In the genomic region with DNA sequence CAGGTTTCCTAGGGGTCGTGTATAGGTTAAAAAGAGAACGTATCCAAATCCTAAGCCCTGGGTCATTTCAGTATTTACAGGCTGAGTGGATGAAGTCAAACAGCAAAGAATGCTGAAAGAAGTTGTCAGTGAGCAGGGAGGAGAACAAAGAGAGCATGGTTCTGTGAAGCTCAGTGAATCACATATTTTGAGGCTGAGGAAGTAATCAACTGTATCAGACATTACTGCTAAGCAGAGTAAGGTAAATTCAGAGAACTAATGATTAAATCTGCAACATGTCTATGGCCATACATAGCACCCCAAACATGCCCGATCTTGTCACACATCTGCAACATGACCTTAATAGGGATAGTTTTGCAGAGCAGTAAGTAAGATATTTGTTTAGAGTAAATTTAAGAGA, we compare ENCODE assay signal across 23 cellular contexts.
"Had no signal": no experiment of that assay in that cellular context is flagged by ENCODE, and none has a peak within 500 bp of the region (broad histone marks: within the 10 kb centered on the region; RNA-seq: fewer than 3 reads in every experiment).

No MANE protein-coding gene starts in this region.

- H3K36me3 ChIP-seq: esophagus squamous epithelium, transverse colon, uterus had no signal

- H3K27me3 ChIP-seq: esophagus squamous epithelium, transverse colon, uterus had no signal

- FAIRE-seq: keratinocyte had no signal

- H3K4me3 ChIP-seq: esophagus squamous epithelium, transverse colon, uterus had no signal

- DNase-seq: activated CD4-positive, alpha-beta T cell treated with anti-CD3 and anti-CD28 coated beads, Interleukin-2, amount 10 ng/mL, durations not matched to agents 7 days and 5 days; activated CD4-positive, CD25-positive, alpha-beta regulatory T cell treated with anti-CD3 and anti-CD28 coated beads, Interleukin-2, amount 50 U/mL, for 72 hours; activated CD8-positive, alpha-beta memory T cell treated with anti-CD3 and anti-CD28 coated beads, Interleukin-2, amount 10 ng/mL, durations not matched to agents 7 days and 5 days; activated CD8-positive, alpha-beta T cell treated with anti-CD3 and anti-CD28 coated beads for 36 hours; activated gamma-delta T cell; activated naive CD4-positive, alpha-beta T cell treated with anti-CD3 and anti-CD28 coated beads, Interleukin-2, amount 50 U/mL, for 16 hours; activated naive CD8-positive, alpha-beta T cell treated with anti-CD3 and anti-CD28 coated beads, Interleukin-2, amount 50 U/mL, for 24 hours; activated T-cell treated with anti-CD3 and anti-CD28 coated beads for 4 hours; anterior cingulate cortex; central memory CD4-positive, alpha-beta T cell; dermis blood vessel endothelial cell; effector memory CD4-positive, alpha-beta T cell; esophagus squamous epithelium; left ventricle myocardium superior; retina; stimulated activated CD4-positive, alpha-beta T cell treated with anti-CD3 and anti-CD28 coated beads, Interleukin-2, amount 100 ng/mL, for 48 hours; stimulated activated CD8-positive, alpha-beta memory T cell treated with anti-CD3 and anti-CD28 coated beads, Interleukin-4, amount 100 ng/mL, for 48 hours; stimulated activated naive B cell treated with anti-CD40 and anti-IgM and Interleukin-4, amounts not matched to agents 10 μg/mL and 1 μg/mL and 100 μg/mL, for 72 hours; transverse colon; uterus had no signal

- H3K36me3 Mint-ChIP-seq: activated CD8-positive, alpha-beta memory T cell treated with anti-CD3 and anti-CD28 coated beads, Interleukin-2, amount 10 ng/mL, durations not matched to agents 7 days and 5 days; brain; natural killer cell treated with Interleukin-12 subunit alpha and Interleukin-12 subunit beta and Interleukin-15 and Interleukin-18, amount 100 ng/mL, for 72 hours; stimulated activated naive B cell treated with anti-CD40 and anti-IgM and Interleukin-4, amounts not matched to agents 10 μg/mL and 1 μg/mL and 100 μg/mL, for 72 hours had no signal

- H3K4me1 Mint-ChIP-seq: activated CD4-positive, alpha-beta T cell treated with anti-CD3 and anti-CD28 coated beads, Interleukin-2, amount 10 ng/mL, durations not matched to agents 7 days and 5 days; activated CD8-positive, alpha-beta memory T cell treated with anti-CD3 and anti-CD28 coated beads, Interleukin-2, amount 10 ng/mL, durations not matched to agents 7 days and 5 days; activated naive CD8-positive, alpha-beta T cell treated with anti-CD3 and anti-CD28 coated beads, Interleukin-2, amount 50 U/mL, for 24 hours; stimulated activated naive B cell treated with anti-CD40 and anti-IgM and Interleukin-4, amounts not matched to agents 10 μg/mL and 1 μg/mL and 100 μg/mL, for 72 hours had no signal

- H3K27ac Mint-ChIP-seq: activated CD4-positive, alpha-beta T cell treated with anti-CD3 and anti-CD28 coated beads, Interleukin-2, amount 10 ng/mL, durations not matched to agents 7 days and 5 days; activated CD8-positive, alpha-beta memory T cell treated with anti-CD3 and anti-CD28 coated beads, Interleukin-2, amount 10 ng/mL, durations not matched to agents 7 days and 5 days; activated CD8-positive, alpha-beta T cell treated with anti-CD3 and anti-CD28 coated beads for 36 hours; activated naive CD8-positive, alpha-beta T cell treated with anti-CD3 and anti-CD28 coated beads, Interleukin-2, amount 50 U/mL, for 24 hours; natural killer cell treated with Interleukin-12 subunit alpha and Interleukin-12 subunit beta and Interleukin-15 and Interleukin-18, amount 100 ng/mL, for 72 hours; stimulated activated naive B cell treated with anti-CD40 and anti-IgM and Interleukin-4, amounts not matched to agents 10 μg/mL and 1 μg/mL and 100 μg/mL, for 72 hours had no signal

- ATAC-seq: activated CD8-positive, alpha-beta memory T cell treated with anti-CD3 and anti-CD28 coated beads, Interleukin-2, amount 10 ng/mL, durations not matched to agents 7 days and 5 days; activated CD8-positive, alpha-beta T cell treated with anti-CD3 and anti-CD28 coated beads for 36 hours; activated naive CD8-positive, alpha-beta T cell treated with anti-CD3 and anti-CD28 coated beads, Interleukin-2, amount 50 U/mL, for 24 hours; left ventricle myocardium superior; natural killer cell treated with Interleukin-12 subunit alpha and Interleukin-12 subunit beta and Interleukin-15 and Interleukin-18, amount 100 ng/mL, for 72 hours; stimulated activated naive B cell treated with anti-CD40 and anti-IgM and Interleukin-4, amounts not matched to agents 10 μg/mL and 1 μg/mL and 100 μg/mL, for 72 hours had no signal

- H3K4me1 ChIP-seq: esophagus squamous epithelium, transverse colon, uterus had no signal

- H3K9me3 Mint-ChIP-seq: brain had no signal

- H3K27me3 Mint-ChIP-seq: activated CD4-positive, alpha-beta T cell treated with anti-CD3 and anti-CD28 coated beads, Interleukin-2, amount 10 ng/mL, durations not matched to agents 7 days and 5 days; activated CD8-positive, alpha-beta memory T cell treated with anti-CD3 and anti-CD28 coated beads, Interleukin-2, amount 10 ng/mL, durations not matched to agents 7 days and 5 days; activated CD8-positive, alpha-beta T cell treated with anti-CD3 and anti-CD28 coated beads for 36 hours; activated naive CD8-positive, alpha-beta T cell treated with anti-CD3 and anti-CD28 coated beads, Interleukin-2, amount 50 U/mL, for 24 hours; natural killer cell treated with Interleukin-12 subunit alpha and Interleukin-12 subunit beta and Interleukin-15 and Interleukin-18, amount 100 ng/mL, for 72 hours; stimulated activated naive B cell treated with anti-CD40 and anti-IgM and Interleukin-4, amounts not matched to agents 10 μg/mL and 1 μg/mL and 100 μg/mL, for 72 hours had no signal

- H3K9me3 ChIP-seq: esophagus squamous epithelium, transverse colon, uterus had no signal

- H3K4me3 Mint-ChIP-seq: activated CD4-positive, alpha-beta T cell treated with anti-CD3 and anti-CD28 coated beads, Interleukin-2, amount 10 ng/mL, durations not matched to agents 7 days and 5 days; activated CD8-positive, alpha-beta memory T cell treated with anti-CD3 and anti-CD28 coated beads, Interleukin-2, amount 10 ng/mL, durations not matched to agents 7 days and 5 days; activated CD8-positive, alpha-beta T cell treated with anti-CD3 and anti-CD28 coated beads for 36 hours; activated naive CD8-positive, alpha-beta T cell treated with anti-CD3 and anti-CD28 coated beads, Interleukin-2, amount 50 U/mL, for 24 hours; brain; natural killer cell treated with Interleukin-12 subunit alpha and Interleukin-12 subunit beta and Interleukin-15 and Interleukin-18, amount 100 ng/mL, for 72 hours; stimulated activated naive B cell treated with anti-CD40 and anti-IgM and Interleukin-4, amounts not matched to agents 10 μg/mL and 1 μg/mL and 100 μg/mL, for 72 hours had no signal
